Comparison of ENCODE assay signal across 16 cellular contexts in genomic region chr18:51168960-51169662, GRCh38. TPM values are rescaled to one million over a fixed set of nuclear protein-coding genes. Genes with fewer than 3 reads are reported as not detected.
DNase-seq lines count a peak whose midpoint lies in the region; ATAC-seq, FAIRE-seq and TF ChIP-seq lines count a peak whose summit lies in the region.
"Had no signal": no experiment of that assay in that cellular context is flagged by ENCODE, and none has a peak within 500 bp of the region (broad histone marks: within the 10 kb centered on the region; RNA-seq: fewer than 3 reads in every experiment).

No MANE protein-coding gene starts in this region.

- no peak for TF ChIP-seq POLR2A in H54 (IDR thresholded peaks at IDR 0.05; ENCODE audit: low read depth, low read length)

- no peaks in the 10 kb centered on the region for H3K27me3 Mint-ChIP-seq in activated naive CD8-positive, alpha-beta T cell treated with anti-CD3 and anti-CD28 coated beads, Interleukin-2, amount 10 ng/mL, durations not matched to agents 7 days and 5 days

- no peaks in the 10 kb centered on the region for H3K9me3 Mint-ChIP-seq in activated naive CD8-positive, alpha-beta T cell treated with anti-CD3 and anti-CD28 coated beads, Interleukin-2, amount 10 ng/mL, durations not matched to agents 7 days and 5 days

- POLR2A ChIA-PET in activated naive CD8-positive, alpha-beta T cell treated with anti-CD3 and anti-CD28 coated beads, Interleukin-2, amount 10 ng/mL, durations not matched to agents 7 days and 5 days (lab: Charles Lee), result interaction anchor here (2.6 kb wide), 1 partner anchor 28 kb away, joined by 20 read pairs; the partner anchor contains the start of gene MEX3C

- peak overlapping the region; percentile 58 for H3K27ac Mint-ChIP-seq in activated naive CD8-positive, alpha-beta T cell treated with anti-CD3 and anti-CD28 coated beads, Interleukin-2, amount 10 ng/mL, durations not matched to agents 7 days and 5 days

- no peak for DNase-seq in activated naive CD8-positive, alpha-beta T cell treated with anti-CD3 and anti-CD28 coated beads, Interleukin-2, amount 10 ng/mL, durations not matched to agents 7 days and 5 days
- DNase-seq in cerebellar nuclear complex (lab: John Stamatoyannopoulos, UW), result no peak
- no peak for DNase-seq in stimulated activated CD4-positive, alpha-beta T cell treated with anti-CD3 and anti-CD28 coated beads, Interleukin-2, amount 100 ng/mL, for 48 hours
- no peak for DNase-seq in UCSD-AML1 (lab: John Stamatoyannopoulos, UW; ENCODE audit: unreplicated experiment)
- DNase-seq in H54 (ENCODE audit: insufficient read length, low spot score), result no peak
- DNase-seq: amniotic stem cell, mesenchymal stem cell, NCI-H1048, NCI-H2227 treated with DMSO at 0.1 percent for 48 hours, occipital lobe, small intestine had no signal

- ATAC-seq in GM18498 (IDR thresholded peaks at IDR 0.05; ENCODE audit: unreplicated experiment) (peak; percentile 63), GM19324 (IDR thresholded peaks at IDR 0.05; ENCODE audit: low FRiP score, unreplicated experiment) (peak; percentile 67), HG03159 (IDR thresholded peaks at IDR 0.05; ENCODE audit: unreplicated experiment) (peak; percentile 47)
- ATAC-seq in activated naive CD8-positive, alpha-beta T cell treated with anti-CD3 and anti-CD28 coated beads, Interleukin-2, amount 10 ng/mL, durations not matched to agents 7 days and 5 days (ENCODE audit: low read depth), result peak; percentile 65
- ATAC-seq: Panc1 had no signal

- no peak for FAIRE-seq in H54 (lab: Jason Lieb, UNC)
- FAIRE-seq: HTR-8/SVneo, small intestine had no signal

- peaks cover 54% of the 10 kb centered on the region for H3K4me1 Mint-ChIP-seq in activated naive CD8-positive, alpha-beta T cell treated with anti-CD3 and anti-CD28 coated beads, Interleukin-2, amount 10 ng/mL, durations not matched to agents 7 days and 5 days

- peak overlapping the region; percentile 35 for H3K4me3 Mint-ChIP-seq in activated naive CD8-positive, alpha-beta T cell treated with anti-CD3 and anti-CD28 coated beads, Interleukin-2, amount 10 ng/mL, durations not matched to agents 7 days and 5 days

- H3K36me3 Mint-ChIP-seq in activated naive CD8-positive, alpha-beta T cell treated with anti-CD3 and anti-CD28 coated beads, Interleukin-2, amount 10 ng/mL, durations not matched to agents 7 days and 5 days, result peaks cover 5% of the 10 kb centered on the region

RNA-seq across cellular contexts. Expression of gene MEX3C, which starts 28.4 kb away (rescaled TPM):
- total RNA-seq in activated naive CD8-positive, alpha-beta T cell treated with anti-CD3 and anti-CD28 coated beads, Interleukin-2, amount 10 ng/mL, durations not matched to agents 7 days and 5 days, result 10 to 100 TPM; 53.3 to 60.7 TPM
